ENCODE assay signal across 15 cellular contexts in the genomic region with DNA sequence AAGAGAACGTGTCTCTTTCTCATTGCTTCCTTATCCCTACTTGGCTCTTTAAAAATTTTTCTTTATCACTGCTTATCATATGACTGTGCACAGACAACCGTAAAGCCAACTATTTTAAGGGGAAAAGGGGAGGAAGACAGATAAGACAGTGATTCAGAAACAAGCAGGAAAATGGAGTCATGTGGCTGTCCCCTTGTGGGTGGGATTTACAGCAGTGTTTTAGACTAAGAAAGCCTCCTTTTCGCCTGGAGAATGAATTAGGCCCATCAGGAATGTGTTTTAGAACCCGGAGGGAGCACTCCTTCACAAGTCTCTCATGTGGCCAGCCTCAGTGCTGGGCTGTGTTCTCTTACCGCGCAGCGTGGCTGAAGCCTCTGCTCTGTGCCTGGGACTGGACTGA. TPM values are rescaled to one million over a fixed set of nuclear protein-coding genes. Genes with fewer than 3 reads are reported as not detected.
A peak's percentile ranks its signal among the peaks of the same experiment; 100 is the strongest.
DNase-seq lines count a peak whose midpoint lies in the region; ATAC-seq and TF ChIP-seq lines count a peak whose summit lies in the region.
"Had no signal": no experiment of that assay in that cellular context is flagged by ENCODE, and none has a peak within 500 bp of the region (broad histone marks: within the 10 kb centered on the region; RNA-seq: fewer than 3 reads in every experiment).

No MANE protein-coding gene starts in this region.

- no peaks in the 10 kb centered on the region for H3K27me3 Mint-ChIP-seq in activated T-cell treated with anti-CD3 and anti-CD28 coated beads, Interleukin-2, amount 50 U/mL, for 72 hours (ENCODE audit: low read depth)

- H3K36me3 ChIP-seq in brain microvascular endothelial cell (replicated peaks) (no peaks in the 10 kb centered on the region), testis (ENCODE audit: low read depth, missing control alignments) (no peaks in the 10 kb centered on the region)

- intact Hi-C loops in testis (cut with DNase I; ENCODE audit: low total_unique reads): no loop called here

- H3K27ac ChIP-seq in brain microvascular endothelial cell (peak overlapping the region; percentile 49), testis (peak overlapping the region; percentile 58 to 74)
- H3K27ac ChIP-seq: A549 had no signal

- peak overlapping the region; percentile 58 for H3K27ac Mint-ChIP-seq in activated T-cell treated with anti-CD3 and anti-CD28 coated beads, Interleukin-2, amount 50 U/mL, for 72 hours

- no peak for TF ChIP-seq POLR2A in testis (IDR thresholded peaks at IDR 0.05)

- no peak for DNase-seq in activated T-cell treated with anti-CD3 and anti-CD28 coated beads, Interleukin-2, amount 50 U/mL, for 72 hours
- no peak for DNase-seq in activated T-cell treated with anti-CD3 and anti-CD28 coated beads, Interleukin-2, amount 50 U/mL, for 48 hours
- DNase-seq in brain microvascular endothelial cell (peak; percentile 71), iris pigment epithelial cell (ENCODE audit: low read depth) (peak; percentile 52), testis (no peak), AG08395 (ENCODE audit: low spot score) (no peak), activated gamma-delta T cell (lab: John Stamatoyannopoulos, UW) (no peak)
- DNase-seq: activated T-cell treated with anti-CD3 and anti-CD28 coated beads, Interleukin-2, amount 50 U/mL, for 1 hour; cortex of kidney; DMS53; mammary epithelial cell; retina had no signal

- no peaks in the 10 kb centered on the region for H3K36me3 Mint-ChIP-seq in activated T-cell treated with anti-CD3 and anti-CD28 coated beads, Interleukin-2, amount 50 U/mL, for 72 hours (ENCODE audit: insufficient read depth in 2 of 2)

- H3K4me1 ChIP-seq in testis: peaks cover 11% of the 10 kb centered on the region
- H3K4me1 ChIP-seq: A549 had no signal

- ATAC-seq in activated T-cell treated with anti-CD3 and anti-CD28 coated beads, Interleukin-2, amount 50 U/mL, for 72 hours (replicated peaks in 1 of 2): peak in 1 of 2 donors; percentile 25
- no peak for ATAC-seq in HG02763 (IDR thresholded peaks at IDR 0.05; ENCODE audit: unreplicated experiment)
- ATAC-seq: Panc1 had no signal

- H3K27me3 ChIP-seq in brain microvascular endothelial cell (replicated peaks): no peaks in the 10 kb centered on the region
- H3K27me3 ChIP-seq in testis: no peaks in the 10 kb centered on the region

- H3K4me3 ChIP-seq in brain microvascular endothelial cell (ENCODE audit: low read depth, low read length) (no peak overlapping the region), testis (no peak overlapping the region)
- H3K4me3 ChIP-seq: A549 had no signal

- no peaks in the 10 kb centered on the region for H3K9me3 Mint-ChIP-seq in activated T-cell treated with anti-CD3 and anti-CD28 coated beads, Interleukin-2, amount 50 U/mL, for 72 hours

- H3K4me3 Mint-ChIP-seq in activated T-cell treated with anti-CD3 and anti-CD28 coated beads, Interleukin-2, amount 50 U/mL, for 72 hours: peak overlapping the region in 1 of 2 donors; percentile 16

- WGBS in testis, 2 donors: 46 to 57% methylated on average over 7 of the region's 7 CpGs

- in situ Hi-C loops in brain microvascular endothelial cell (cut with HindIII; ENCODE audit: low pct_ligation_motif_present, low sequenced_read_pairs): no loop called here

- H3K4me1 Mint-ChIP-seq in activated T-cell treated with anti-CD3 and anti-CD28 coated beads, Interleukin-2, amount 50 U/mL, for 72 hours (ENCODE audit: low read depth): peaks cover 7% of the 10 kb centered on the region

- TF ChIP-seq CTCF in brain microvascular endothelial cell (IDR thresholded peaks at IDR 0.05; ENCODE audit: low read depth, low read length, missing control alignments) (no peak), testis (IDR thresholded peaks at IDR 0.05) (no peak)

- H3K9me3 ChIP-seq in testis: no peaks in the 10 kb centered on the region
- H3K9me3 ChIP-seq: A549 had no signal

RNA-seq across cellular contexts. Expression of a gene that starts 17.6 kb away (rescaled TPM):
- 10 to 100 TPM; 19.3 to 35.3 TPM for total RNA-seq in activated T-cell treated with anti-CD3 and anti-CD28 coated beads, Interleukin-2, amount 50 U/mL, for 72 hours
- 10 to 100 TPM; 33.1 to 35.8 TPM for total RNA-seq in testis
- polyA plus RNA-seq in testis (ENCODE audit: insufficient read depth, low read depth, low replicate concordance): 27.4 TPM

RNA-seq across cellular contexts. Expression of a gene that starts 58.0 kb away (rescaled TPM):
- total RNA-seq in activated T-cell treated with anti-CD3 and anti-CD28 coated beads, Interleukin-2, amount 50 U/mL, for 72 hours: 10 to 100 TPM; 19.0 to 20.3 TPM
- 10 to 100 TPM; 27.8 to 29.7 TPM for total RNA-seq in testis
- 9.0 TPM for polyA plus RNA-seq in testis (ENCODE audit: insufficient read depth, low read depth, low replicate concordance)

Comparison
In these comparisons a context has a peak if more than half of its experiments do, and no peak if none do; other contexts are left out.
1. DNase-seq: peak in brain microvascular endothelial cell (single experiment) and iris pigment epithelial cell (single experiment); none in activated T-cell treated with anti-CD3 and anti-CD28 coated beads, Interleukin-2, amount 50 U/mL, for 72 hours (0 of 2), activated T-cell treated with anti-CD3 and anti-CD28 coated beads, Interleukin-2, amount 50 U/mL, for 48 hours (0 of 2), testis (single experiment), AG08395 (single experiment) and activated gamma-delta T cell (single experiment).